In genomic region chr5:58123501-58123900, GRCh38 we compare ENCODE assay signal across 30 cellular contexts.
"Had no signal": no experiment of that assay in that cellular context is flagged by ENCODE, and none has a peak within 500 bp of the region (broad histone marks: within the 10 kb centered on the region; RNA-seq: fewer than 3 reads in every experiment).

No MANE protein-coding gene starts in this region.

- H3K27ac Mint-ChIP-seq: dendritic cell treated with granulocyte-macrophage colony-stimulating factor and Interleukin-4, amounts not matched to agents 40 ng/mL and 50 ng/mL, for 4 days; endodermal cell; naive thymus-derived CD8-positive, alpha-beta T cell; nephron progenitor cell; stimulated activated effector memory CD8-positive, alpha-beta T cell treated with anti-CD3 and anti-CD28 coated beads, Interleukin-12 subunit alpha, Interleukin-12 subunit beta, amount 100 ng/mL, for 72 hours had no signal

- H3K4me1 ChIP-seq: colonic mucosa, testis had no signal

- FAIRE-seq: kidney, urothelium cell line had no signal

- ATAC-seq: esophagus mucosa; gastrocnemius medialis; left lobe of liver; naive thymus-derived CD8-positive, alpha-beta T cell; psoas muscle; right cardiac atrium; stimulated activated effector memory CD8-positive, alpha-beta T cell treated with anti-CD3 and anti-CD28 coated beads, Interleukin-12 subunit alpha, Interleukin-12 subunit beta, amount 100 ng/mL, for 72 hours; stimulated activated naive CD8-positive, alpha-beta T cell treated with anti-CD3 and anti-CD28 coated beads, Interleukin-15, Interleukin-2, amounts not matched to agents 100 U/mL and 50 U/mL, for 24 hours had no signal

- H3K9me3 ChIP-seq: colonic mucosa, gastrocnemius medialis, ovary, psoas muscle, sigmoid colon, testis, tibial artery, upper lobe of left lung had no signal

- H3K27ac ChIP-seq: colonic mucosa, epithelial cell of prostate, gastrocnemius medialis, ovary, psoas muscle, sigmoid colon, testis, tibial artery, upper lobe of left lung had no signal

- H3K36me3 Mint-ChIP-seq: mesothelial cell of epicardium; naive thymus-derived CD8-positive, alpha-beta T cell; stimulated activated effector memory CD8-positive, alpha-beta T cell treated with anti-CD3 and anti-CD28 coated beads, Interleukin-12 subunit alpha, Interleukin-12 subunit beta, amount 100 ng/mL, for 72 hours had no signal

- H3K27me3 ChIP-seq: colonic mucosa, gastrocnemius medialis, ovary, sigmoid colon, testis, tibial artery, upper lobe of left lung had no signal

- H3K4me3 Mint-ChIP-seq: dendritic cell treated with granulocyte-macrophage colony-stimulating factor and Interleukin-4, amounts not matched to agents 40 ng/mL and 50 ng/mL, for 4 days; endodermal cell; mesothelial cell of epicardium; naive thymus-derived CD8-positive, alpha-beta T cell; nephron progenitor cell; stimulated activated effector memory CD8-positive, alpha-beta T cell treated with anti-CD3 and anti-CD28 coated beads, Interleukin-12 subunit alpha, Interleukin-12 subunit beta, amount 100 ng/mL, for 72 hours had no signal

- H3K9me3 Mint-ChIP-seq: dendritic cell treated with granulocyte-macrophage colony-stimulating factor and Interleukin-4, amounts not matched to agents 40 ng/mL and 50 ng/mL, for 4 days; endodermal cell; mesothelial cell of epicardium; naive thymus-derived CD8-positive, alpha-beta T cell; nephron progenitor cell; stimulated activated effector memory CD8-positive, alpha-beta T cell treated with anti-CD3 and anti-CD28 coated beads, Interleukin-12 subunit alpha, Interleukin-12 subunit beta, amount 100 ng/mL, for 72 hours had no signal

- H3K4me1 Mint-ChIP-seq: naive thymus-derived CD8-positive, alpha-beta T cell; stimulated activated effector memory CD8-positive, alpha-beta T cell treated with anti-CD3 and anti-CD28 coated beads, Interleukin-12 subunit alpha, Interleukin-12 subunit beta, amount 100 ng/mL, for 72 hours had no signal

- DNase-seq: colonic mucosa; effector CD8-positive, alpha-beta T cell; endodermal cell; foreskin fibroblast; gastrocnemius medialis; head of caudate nucleus; kidney; mesenchymal stem cell; naive thymus-derived CD8-positive, alpha-beta T cell; nephron progenitor cell; nucleus accumbens; ovary; posterior cingulate gyrus; psoas muscle; right cardiac atrium; sigmoid colon; stimulated activated CD4-positive, alpha-beta T cell treated with anti-CD3 and anti-CD28 coated beads, Interleukin-2, amount 100 ng/mL, for 24 hours; stimulated activated CD4-positive, alpha-beta T cell treated with anti-CD3 and anti-CD28 coated beads, Interleukin-4, amount 100 ng/mL, for 24 hours; stimulated activated naive CD8-positive, alpha-beta T cell treated with anti-CD3 and anti-CD28 coated beads, Interleukin-15, Interleukin-2, amounts not matched to agents 100 U/mL and 50 U/mL, for 24 hours; substantia nigra; testis; tibial artery; upper lobe of left lung had no signal

- H3K4me3 ChIP-seq: colonic mucosa, gastrocnemius medialis, ovary, psoas muscle, sigmoid colon, testis, tibial artery, upper lobe of left lung had no signal

- H3K36me3 ChIP-seq: colonic mucosa, gastrocnemius medialis, ovary, sigmoid colon, tibial artery, upper lobe of left lung had no signal

- H3K27me3 Mint-ChIP-seq: dendritic cell treated with granulocyte-macrophage colony-stimulating factor and Interleukin-4, amounts not matched to agents 40 ng/mL and 50 ng/mL, for 4 days had no signal
